ENCODE assay signal across 10 cellular contexts in genomic region chr2:171347591-171348032, GRCh38.
DNase-seq lines count a peak whose midpoint lies in the region; ATAC-seq and TF ChIP-seq lines count a peak whose summit lies in the region.
"Had no signal": no experiment of that assay in that cellular context is flagged by ENCODE, and none has a peak within 500 bp of the region (broad histone marks: within the 10 kb centered on the region; RNA-seq: fewer than 3 reads in every experiment).

No MANE protein-coding gene starts in this region.

- peak overlapping the region; percentile 17 for H3K4me2 ChIP-seq in fibroblast of lung (ENCODE audit: extremely low read depth, insufficient read depth, low read length)

- DNase-seq in activated CD4-positive, alpha-beta T cell treated with anti-CD3 and anti-CD28 coated beads, Interleukin-2, amount 10 ng/mL, durations not matched to agents 24 days and 14 days: no peak
- no peak for DNase-seq in activated CD4-positive, alpha-beta T cell treated with anti-CD3 and anti-CD28 coated beads, Interleukin-2, amount 50 U/mL, for 1 hour
- DNase-seq in NCI-H69 (lab: John Stamatoyannopoulos, UW) (peak; percentile 7), fibroblast of lung (ENCODE audit: low read depth in 2 of 2) (peak; percentile 68 to 99), T-helper 9 cell (no peak), T-cell (no peak)
- DNase-seq in stimulated activated naive CD8-positive, alpha-beta T cell treated with anti-CD3 and anti-CD28 coated beads, Interleukin-15, Interleukin-2, amounts not matched to agents 100 U/mL and 50 U/mL, for 24 hours: no peak
- DNase-seq: COR-L47, Karpas-422 had no signal

- H3K4me3 Mint-ChIP-seq in activated CD4-positive, alpha-beta T cell treated with anti-CD3 and anti-CD28 coated beads, Interleukin-2, amount 10 ng/mL, durations not matched to agents 24 days and 14 days: no peak overlapping the region
- no peak overlapping the region for H3K4me3 Mint-ChIP-seq in T-cell

- no peaks in the 10 kb centered on the region for H3K36me3 ChIP-seq in fibroblast of lung (ENCODE audit: control insufficient read depth, insufficient read depth, low read length)

- no peak overlapping the region for H2AFZ ChIP-seq in fibroblast of lung (ENCODE audit: low read length)

- no peaks in the 10 kb centered on the region for H3K36me3 Mint-ChIP-seq in activated CD4-positive, alpha-beta T cell treated with anti-CD3 and anti-CD28 coated beads, Interleukin-2, amount 10 ng/mL, durations not matched to agents 24 days and 14 days (ENCODE audit: low read depth)
- H3K36me3 Mint-ChIP-seq in T-cell: no peaks in the 10 kb centered on the region

- H3K9me3 ChIP-seq in fibroblast of lung (ENCODE audit: control insufficient read depth, insufficient read depth, low read depth, low read length): no peaks in the 10 kb centered on the region

- peak overlapping the region; percentile 76 for H3K27ac Mint-ChIP-seq in activated CD4-positive, alpha-beta T cell treated with anti-CD3 and anti-CD28 coated beads, Interleukin-2, amount 10 ng/mL, durations not matched to agents 24 days and 14 days
- H3K27ac Mint-ChIP-seq in T-cell: no peak overlapping the region

- H3K9me3 Mint-ChIP-seq in activated CD4-positive, alpha-beta T cell treated with anti-CD3 and anti-CD28 coated beads, Interleukin-2, amount 10 ng/mL, durations not matched to agents 24 days and 14 days: peaks cover 3% of the 10 kb centered on the region
- no peaks in the 10 kb centered on the region for H3K9me3 Mint-ChIP-seq in T-cell

- H3K4me1 Mint-ChIP-seq in activated CD4-positive, alpha-beta T cell treated with anti-CD3 and anti-CD28 coated beads, Interleukin-2, amount 10 ng/mL, durations not matched to agents 24 days and 14 days: peaks cover 23% of the 10 kb centered on the region
- peaks cover 12 to 14% (median 14%) of the 10 kb centered on the region in 3 donors for H3K4me1 Mint-ChIP-seq in T-cell

- TF ChIP-seq CTCF in fibroblast of lung (conservative IDR thresholded peaks at IDR 0.05 in 1 of 2, IDR thresholded peaks at IDR 0.05 in 1 of 2; ENCODE audit: low read depth in 1 of 2, low read length in 2 of 2): no peak

- H3K4me3 ChIP-seq in fibroblast of lung (replicated peaks in 1 of 4; ENCODE audit: control extremely low read depth in 1 of 4, insufficient read depth in 1 of 4, low read depth in 3 of 4, low read length in 4 of 4): no peak overlapping the region

- no peaks in the 10 kb centered on the region for H3K27me3 ChIP-seq in fibroblast of lung (ENCODE audit: control insufficient read depth, insufficient read depth, low read length)

- peaks cover 9% of the 10 kb centered on the region for H3K4me1 ChIP-seq in fibroblast of lung (ENCODE audit: control insufficient read depth, extremely low read depth, insufficient read depth, low read length)

- no peaks in the 10 kb centered on the region for H3K27me3 Mint-ChIP-seq in activated CD4-positive, alpha-beta T cell treated with anti-CD3 and anti-CD28 coated beads, Interleukin-2, amount 10 ng/mL, durations not matched to agents 24 days and 14 days
- H3K27me3 Mint-ChIP-seq in T-cell: no peaks in the 10 kb centered on the region

- H3K9ac ChIP-seq in fibroblast of lung (ENCODE audit: insufficient read depth, low read length): no peak overlapping the region

- CTCF ChIA-PET in T-cell (lab: Charles Lee): interaction anchor here in 1 of 2 donors (0.5 kb wide), 1 partner anchor 371 kb away, joined by 4 read pairs; no protein-coding TSS in a partner anchor

- peak; percentile 91 for ATAC-seq in stimulated activated naive CD8-positive, alpha-beta T cell treated with anti-CD3 and anti-CD28 coated beads, Interleukin-15, Interleukin-2, amounts not matched to agents 100 U/mL and 50 U/mL, for 24 hours
- ATAC-seq in GM19395 (IDR thresholded peaks at IDR 0.05; ENCODE audit: unreplicated experiment) (no peak), T-cell (replicated peaks in 1 of 4) (no peak)

- H3K27ac ChIP-seq in fibroblast of lung (ENCODE audit: insufficient read depth, low read length): no peak overlapping the region

- POLR2A ChIA-PET in T-cell (lab: Charles Lee): no interaction called here

- no peaks in the 10 kb centered on the region for H3K79me2 ChIP-seq in fibroblast of lung (ENCODE audit: control insufficient read depth, insufficient read depth, low read length)

- no peaks in the 10 kb centered on the region for H4K20me1 ChIP-seq in fibroblast of lung (ENCODE audit: control insufficient read depth, extremely low read depth, insufficient read depth, low read length)

- intact Hi-C loops in activated CD4-positive, alpha-beta T cell treated with anti-CD3 and anti-CD28 coated beads, Interleukin-2, amount 10 ng/mL, durations not matched to agents 24 days and 14 days (cut with micrococcal nuclease): loop anchor here (1.0 to 2.0 kb wide), 2 partner anchors 21 to 28 kb away; no protein-coding TSS in a partner anchor

Comparison
In these comparisons a context has a peak if more than half of its experiments do, and no peak if none do; other contexts are left out.
1. DNase-seq: peak in NCI-H69 (single experiment) and fibroblast of lung (2 of 2); none in activated CD4-positive, alpha-beta T cell treated with anti-CD3 and anti-CD28 coated beads, Interleukin-2, amount 10 ng/mL, durations not matched to agents 24 days and 14 days (single experiment), activated CD4-positive, alpha-beta T cell treated with anti-CD3 and anti-CD28 coated beads, Interleukin-2, amount 50 U/mL, for 1 hour (single experiment), stimulated activated naive CD8-positive, alpha-beta T cell treated with anti-CD3 and anti-CD28 coated beads, Interleukin-15, Interleukin-2, amounts not matched to agents 100 U/mL and 50 U/mL, for 24 hours (single experiment), T-helper 9 cell (single experiment) and T-cell (0 of 34).